16 cellular contexts compared by ENCODE assay signal in the genomic region with DNA sequence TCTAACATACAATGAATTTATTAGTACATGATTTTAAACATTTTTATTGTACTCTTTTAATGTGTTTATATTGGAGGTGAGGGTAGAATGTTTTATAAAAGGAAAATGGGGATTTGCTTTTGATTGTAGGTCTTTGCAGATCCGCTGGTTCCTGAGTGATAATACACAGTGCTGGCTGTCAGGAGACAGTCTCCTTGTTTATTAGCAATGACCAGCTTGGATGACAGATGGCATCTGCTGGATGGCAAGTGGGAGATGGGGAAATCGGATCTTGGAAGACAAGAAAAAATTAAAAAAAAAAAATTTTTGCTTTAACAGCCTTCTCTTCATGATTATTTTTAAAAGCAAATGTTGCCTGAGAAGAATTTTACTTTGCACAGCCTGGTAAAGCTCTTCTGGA.
"Had no signal": no experiment of that assay in that cellular context is flagged by ENCODE, and none has a peak within 500 bp of the region (broad histone marks: within the 10 kb centered on the region; RNA-seq: fewer than 3 reads in every experiment).

No MANE protein-coding gene starts in this region.

- H3K4me3 ChIP-seq: hepatocyte, sigmoid colon, spleen had no signal

- H3K27ac Mint-ChIP-seq: activated B cell treated with CpG ODN at 0.5 μM for 24 hours; activated naive CD4-positive, alpha-beta T cell treated with anti-CD3 and anti-CD28 coated beads, Interleukin-2, amount 50 U/mL, for 72 hours had no signal

- H3K27me3 Mint-ChIP-seq: activated B cell treated with CpG ODN at 0.5 μM for 24 hours; activated CD8-positive, alpha-beta T cell treated with anti-CD3 and anti-CD28 coated beads for 36 hours; naive thymus-derived CD8-positive, alpha-beta T cell had no signal

- H3K27me3 ChIP-seq: brain microvascular endothelial cell, hepatocyte, sigmoid colon, spleen had no signal

- H3K9ac ChIP-seq: parathyroid adenoma had no signal

- ATAC-seq: activated CD8-positive, alpha-beta T cell treated with anti-CD3 and anti-CD28 coated beads for 36 hours; activated naive CD4-positive, alpha-beta T cell treated with anti-CD3 and anti-CD28 coated beads, Interleukin-2, amount 50 U/mL, for 72 hours; activated T-cell treated with anti-CD3 and anti-CD28 coated beads, Interleukin-2, amount 50 U/mL, for 4 hours; naive thymus-derived CD8-positive, alpha-beta T cell had no signal

- H3K9me3 Mint-ChIP-seq: activated B cell treated with CpG ODN at 0.5 μM for 24 hours; activated CD8-positive, alpha-beta T cell treated with anti-CD3 and anti-CD28 coated beads for 36 hours; activated naive CD4-positive, alpha-beta T cell treated with anti-CD3 and anti-CD28 coated beads, Interleukin-2, amount 50 U/mL, for 72 hours; activated T-cell treated with anti-CD3 and anti-CD28 coated beads, Interleukin-2, amount 50 U/mL, for 4 hours; naive thymus-derived CD8-positive, alpha-beta T cell had no signal

- H3K27ac ChIP-seq: brain microvascular endothelial cell, hepatocyte, parathyroid adenoma, spleen had no signal

- H3K9me3 ChIP-seq: sigmoid colon, spleen had no signal

- DNase-seq: activated B cell treated with CpG ODN at 0.5 μM for 24 hours; activated CD4-positive, alpha-beta T cell treated with anti-CD3 and anti-CD28 coated beads for 48 hours; activated CD8-positive, alpha-beta T cell treated with anti-CD3 and anti-CD28 coated beads for 36 hours; activated effector memory CD4-positive, alpha-beta T cell treated with anti-CD3 and anti-CD28 coated beads, Interleukin-2, amount 50 U/mL, for 16 hours; activated T-cell treated with anti-CD3 and anti-CD28 coated beads, Interleukin-2, amount 50 U/mL, for 4 hours; amniotic stem cell; brain microvascular endothelial cell; erythroblast; islet precursor cell; naive thymus-derived CD8-positive, alpha-beta T cell; sigmoid colon; spleen; stimulated activated CD4-positive, alpha-beta T cell treated with anti-CD3 and anti-CD28 coated beads, Interleukin-1b, Interleukin-23, amount 100 ng/mL, for 48 hours had no signal

- H3K4me3 Mint-ChIP-seq: activated B cell treated with CpG ODN at 0.5 μM for 24 hours; activated CD8-positive, alpha-beta T cell treated with anti-CD3 and anti-CD28 coated beads for 36 hours; activated T-cell treated with anti-CD3 and anti-CD28 coated beads, Interleukin-2, amount 50 U/mL, for 4 hours; naive thymus-derived CD8-positive, alpha-beta T cell had no signal
